In genomic region chr6:104623052-104623690, GRCh38 we compare ENCODE assay signal across 7 cellular contexts.
DNase-seq lines count a peak whose midpoint lies in the region; ATAC-seq and TF ChIP-seq lines count a peak whose summit lies in the region.

No MANE protein-coding gene starts in this region.

- H3K27me3 Mint-ChIP-seq in activated naive CD8-positive, alpha-beta T cell treated with anti-CD3 and anti-CD28 coated beads, Interleukin-2, amount 50 U/mL, for 24 hours: peaks cover 3% of the 10 kb centered on the region
- H3K27me3 Mint-ChIP-seq in neural crest cell (ENCODE audit: low read depth): no peaks in the 10 kb centered on the region
- H3K27me3 Mint-ChIP-seq in progenitor cell of endocrine pancreas: no peaks in the 10 kb centered on the region

- TF ChIP-seq CTCF in neural crest cell (conservative IDR thresholded peaks at IDR 0.05) (peak; percentile 33), progenitor cell of endocrine pancreas (IDR thresholded peaks at IDR 0.05; ENCODE audit: unreplicated experiment) (no peak)

- H3K36me3 Mint-ChIP-seq in activated naive CD8-positive, alpha-beta T cell treated with anti-CD3 and anti-CD28 coated beads, Interleukin-2, amount 50 U/mL, for 24 hours (ENCODE audit: low read depth): no peaks in the 10 kb centered on the region
- no peaks in the 10 kb centered on the region for H3K36me3 Mint-ChIP-seq in neural crest cell (ENCODE audit: low read depth)
- no peaks in the 10 kb centered on the region for H3K36me3 Mint-ChIP-seq in progenitor cell of endocrine pancreas (ENCODE audit: insufficient read depth)

- in situ Hi-C loops in KBM-7 (cut with MboI; ENCODE audit: low pct_unique_long_range_greater_than_20kb, low sequenced_read_pairs): no loop called here

- H3K4me3 Mint-ChIP-seq in activated naive CD8-positive, alpha-beta T cell treated with anti-CD3 and anti-CD28 coated beads, Interleukin-2, amount 50 U/mL, for 24 hours: no peak overlapping the region
- no peak overlapping the region for H3K4me3 Mint-ChIP-seq in neural crest cell
- H3K4me3 Mint-ChIP-seq in progenitor cell of endocrine pancreas (ENCODE audit: low read depth): no peak overlapping the region

- peak; percentile 67 for DNase-seq in KBM-7
- DNase-seq in activated naive CD8-positive, alpha-beta T cell treated with anti-CD3 and anti-CD28 coated beads, Interleukin-2, amount 50 U/mL, for 24 hours: no peak
- DNase-seq in neural crest cell (ENCODE audit: low read depth, low spot score): no peak
- no peak for DNase-seq in progenitor cell of endocrine pancreas (ENCODE audit: low spot score, unreplicated experiment)
- no peak for DNase-seq in activated gamma-delta T cell (lab: John Stamatoyannopoulos, UW)

- peaks cover 5% of the 10 kb centered on the region for H3K4me1 Mint-ChIP-seq in activated naive CD8-positive, alpha-beta T cell treated with anti-CD3 and anti-CD28 coated beads, Interleukin-2, amount 50 U/mL, for 24 hours
- H3K4me1 Mint-ChIP-seq in neural crest cell (peaks cover 5% of the 10 kb centered on the region), progenitor cell of endocrine pancreas (ENCODE audit: low read depth) (peaks cover 16% of the 10 kb centered on the region)

- peak; percentile 44 for ATAC-seq in GM18868 (IDR thresholded peaks at IDR 0.05; ENCODE audit: unreplicated experiment)
- peak; percentile 52 for ATAC-seq in activated naive CD8-positive, alpha-beta T cell treated with anti-CD3 and anti-CD28 coated beads, Interleukin-2, amount 50 U/mL, for 24 hours
- ATAC-seq in GM18858 (IDR thresholded peaks at IDR 0.05; ENCODE audit: unreplicated experiment): no peak

- no peaks in the 10 kb centered on the region for H3K9me3 Mint-ChIP-seq in activated naive CD8-positive, alpha-beta T cell treated with anti-CD3 and anti-CD28 coated beads, Interleukin-2, amount 50 U/mL, for 24 hours
- H3K9me3 Mint-ChIP-seq in neural crest cell (no peaks in the 10 kb centered on the region), progenitor cell of endocrine pancreas (ENCODE audit: low read depth) (no peaks in the 10 kb centered on the region)

- H3K27ac Mint-ChIP-seq in activated naive CD8-positive, alpha-beta T cell treated with anti-CD3 and anti-CD28 coated beads, Interleukin-2, amount 50 U/mL, for 24 hours: no peak overlapping the region
- no peak overlapping the region for H3K27ac Mint-ChIP-seq in neural crest cell (ENCODE audit: unreplicated experiment)
- H3K27ac Mint-ChIP-seq in progenitor cell of endocrine pancreas: no peak overlapping the region
